8 cellular contexts compared by ENCODE assay signal in the genomic region with DNA sequence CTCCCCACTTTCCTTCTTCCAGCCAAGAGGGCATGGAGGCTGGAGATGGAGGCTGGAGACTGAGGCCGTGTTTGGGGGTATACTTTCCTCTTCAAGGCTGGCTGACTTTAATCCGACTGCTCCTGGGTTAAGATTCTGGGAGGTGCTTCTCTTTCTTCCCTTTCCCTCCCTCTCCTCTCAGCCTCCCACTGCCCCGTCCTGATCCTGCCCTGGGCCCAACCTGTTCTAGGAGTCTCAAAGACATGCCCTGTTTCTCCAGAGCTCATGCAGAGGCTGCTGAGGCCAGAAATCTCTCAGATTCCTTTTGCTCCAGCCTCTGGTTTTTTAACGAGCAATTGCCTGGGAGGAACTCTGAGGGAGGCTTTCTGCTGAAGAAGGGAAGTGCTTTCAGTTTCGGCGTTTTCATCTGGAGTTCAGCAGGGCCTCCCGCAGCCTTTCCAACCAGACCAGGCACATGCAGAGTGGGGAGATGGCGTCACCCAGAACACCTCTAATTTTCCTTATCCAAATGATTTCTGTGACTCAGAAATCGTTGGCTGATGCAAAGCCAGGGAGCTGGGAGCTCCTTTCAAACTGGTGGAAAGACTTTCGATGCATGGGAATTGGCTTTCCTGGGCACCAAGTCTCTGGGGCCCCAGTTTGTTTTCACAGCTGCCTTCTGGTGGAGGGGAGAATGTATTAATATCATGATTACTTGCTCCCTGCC. TPM values are rescaled to one million over a fixed set of nuclear protein-coding genes. Genes with fewer than 3 reads are reported as not detected.
DNase-seq lines count a peak whose midpoint lies in the region; ATAC-seq lines count a peak whose summit lies in the region.

No MANE protein-coding gene starts in this region.

- no peaks in the 10 kb centered on the region for H3K36me3 ChIP-seq in subcutaneous abdominal adipose tissue (ENCODE audit: control insufficient read depth in 5 of 5, insufficient read depth in 5 of 5, low read length in 5 of 5)

- peak overlapping the region; percentile 15 to 48 (median 38) for H3K4me3 ChIP-seq in subcutaneous abdominal adipose tissue (ENCODE audit: low read depth in 1 of 5, low read length in 5 of 5)

- no peak for ATAC-seq in activated naive CD4-positive, alpha-beta T cell treated with anti-CD3 and anti-CD28 coated beads, Interleukin-2, amount 50 U/mL, for 72 hours
- ATAC-seq in HG03442 (IDR thresholded peaks at IDR 0.05; ENCODE audit: unreplicated experiment), result no peak
- ATAC-seq in HG02623 (IDR thresholded peaks at IDR 0.05; ENCODE audit: unreplicated experiment), result no peak

- H3K9me3 Mint-ChIP-seq in activated naive CD4-positive, alpha-beta T cell treated with anti-CD3 and anti-CD28 coated beads, Interleukin-2, amount 50 U/mL, for 72 hours, result no peaks in the 10 kb centered on the region

- H3K36me3 Mint-ChIP-seq in activated naive CD4-positive, alpha-beta T cell treated with anti-CD3 and anti-CD28 coated beads, Interleukin-2, amount 50 U/mL, for 72 hours, result peaks cover 0 to 13% of the 10 kb centered on the region in 2 donors

- DNase-seq in A172 (ENCODE audit: low spot score) (peak; percentile 79), GOT3 (lab: John Stamatoyannopoulos, UW) (peak; percentile 82), kidney glomerular epithelial cell (lab: John Stamatoyannopoulos, UW) (peak; percentile 24), ecto neural progenitor cell (ENCODE audit: low spot score) (no peak)
- DNase-seq in activated naive CD4-positive, alpha-beta T cell treated with anti-CD3 and anti-CD28 coated beads, Interleukin-2, amount 50 U/mL, for 72 hours (ENCODE audit: low spot score in 2 of 2), result no peak

- H3K9me3 ChIP-seq in subcutaneous abdominal adipose tissue (ENCODE audit: control insufficient read depth in 5 of 5, low read length in 5 of 5), result peaks cover 0 to 4% (median 0%) of the 10 kb centered on the region in 5 donors

- H3K27ac ChIP-seq in subcutaneous abdominal adipose tissue (ENCODE audit: low read depth, low read length), result peak overlapping the region; percentile 67

- peaks cover 0 to 4% (median 0%) of the 10 kb centered on the region in 5 donors for H3K27me3 ChIP-seq in subcutaneous abdominal adipose tissue (ENCODE audit: control insufficient read depth in 5 of 5, insufficient read depth in 4 of 5, low read length in 5 of 5)

- H3K9ac ChIP-seq in subcutaneous abdominal adipose tissue (ENCODE audit: low read length in 5 of 5), result peak overlapping the region in 1 of 5 donors; percentile 56

- H3K4me1 ChIP-seq in subcutaneous abdominal adipose tissue (ENCODE audit: control insufficient read depth in 5 of 5, insufficient read depth in 5 of 5, low read length in 5 of 5), result peaks cover 0 to 19% (median 9%) of the 10 kb centered on the region in 5 donors

- H3K27ac Mint-ChIP-seq in activated naive CD4-positive, alpha-beta T cell treated with anti-CD3 and anti-CD28 coated beads, Interleukin-2, amount 50 U/mL, for 72 hours, result peak overlapping the region; percentile 93 to 98

RNA-seq across cellular contexts. Expression of a gene that starts 34.5 kb away (rescaled TPM):
- not detected in 2 replicates for total RNA-seq in A172 (2014; rRNA removed; shearing (Covaris generic))
- under 1 TPM in 1 of 2 donors, not detected in 1; 0.41 TPM for total RNA-seq in activated naive CD4-positive, alpha-beta T cell treated with anti-CD3 and anti-CD28 coated beads, Interleukin-2, amount 50 U/mL, for 72 hours

Comparison
In these comparisons a context has a peak if more than half of its experiments do, and no peak if none do; other contexts are left out.
1. DNase-seq: peak in A172 (single experiment), GOT3 (single experiment) and kidney glomerular epithelial cell (single experiment); none in activated naive CD4-positive, alpha-beta T cell treated with anti-CD3 and anti-CD28 coated beads, Interleukin-2, amount 50 U/mL, for 72 hours (0 of 2) and ecto neural progenitor cell (single experiment).